Comparison of ENCODE assay signal across 24 cellular contexts in the genomic region with DNA sequence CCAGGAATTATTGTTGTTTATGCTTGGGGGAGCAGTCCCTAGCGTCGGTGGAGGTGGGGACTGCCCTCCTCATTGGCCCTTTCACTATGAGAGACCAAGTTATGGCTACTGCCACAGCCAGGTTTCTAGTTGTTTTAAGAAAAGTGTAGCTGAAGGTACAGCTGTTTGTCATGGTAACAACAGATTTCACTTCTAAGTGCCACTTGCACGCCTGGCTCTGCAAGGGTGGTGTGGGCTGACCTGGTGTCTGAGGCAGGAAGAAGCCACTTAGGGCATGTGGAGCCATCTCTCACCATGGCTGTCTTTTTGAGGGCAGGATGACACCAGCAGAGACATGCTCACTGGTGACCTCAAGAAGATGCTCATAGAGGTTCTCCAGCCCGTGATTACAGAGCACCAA. TPM values are rescaled to one million over a fixed set of nuclear protein-coding genes. Genes with fewer than 3 reads are reported as not detected.
DNase-seq lines count a peak whose midpoint lies in the region; ATAC-seq, FAIRE-seq and TF ChIP-seq lines count a peak whose summit lies in the region.
"Had no signal": no experiment of that assay in that cellular context is flagged by ENCODE, and none has a peak within 500 bp of the region (broad histone marks: within the 10 kb centered on the region; RNA-seq: fewer than 3 reads in every experiment).

No MANE protein-coding gene starts in this region.

- no peak for TF ChIP-seq POLR2A in GM12892 (IDR thresholded peaks at IDR 0.05; ENCODE audit: low read depth, low read length)

- H3K27me3 Mint-ChIP-seq in endodermal cell (ENCODE audit: insufficient read depth) = no peaks in the 10 kb centered on the region
- H3K27me3 Mint-ChIP-seq: IgD-negative memory B cell had no signal

- H3K27me3 ChIP-seq in endodermal cell (ENCODE audit: control insufficient read depth, insufficient read depth, low read length, poor library complexity, severe bottlenecking) (no peaks in the 10 kb centered on the region), ascending aorta (no peaks in the 10 kb centered on the region), A673 (replicated peaks; ENCODE audit: insufficient read depth, low read depth, low read length, poor library complexity) (no peaks in the 10 kb centered on the region)
- H3K27me3 ChIP-seq: Peyer's patch had no signal

- no peak overlapping the region for H3K9ac ChIP-seq in endodermal cell (ENCODE audit: extremely low read depth, low read length, poor library complexity, severe bottlenecking)

- H3K36me3 ChIP-seq in endodermal cell (ENCODE audit: control insufficient read depth, insufficient read depth, low read length) (no peaks in the 10 kb centered on the region), ascending aorta (no peaks in the 10 kb centered on the region), A673 (ENCODE audit: insufficient read depth, low read length, poor library complexity, severe bottlenecking) (no peaks in the 10 kb centered on the region)
- H3K36me3 ChIP-seq: Peyer's patch had no signal

- no peak overlapping the region for H3K27ac Mint-ChIP-seq in endodermal cell

- BruUV-seq in A673 (replicated peaks; lab: Mats Ljungman, UMichigan) = no TSS peak

- H3K4me3 ChIP-seq in endodermal cell (ENCODE audit: low read length) = no peak overlapping the region
- H3K4me3 ChIP-seq in ascending aorta = no peak overlapping the region
- no peak overlapping the region for H3K4me3 ChIP-seq in A673 (ENCODE audit: low read depth, low read length, poor library complexity, severe bottlenecking)
- H3K4me3 ChIP-seq: A549, Peyer's patch had no signal

- TF ChIP-seq CTCF in endodermal cell (conservative IDR thresholded peaks at IDR 0.05) (no peak), ascending aorta (IDR thresholded peaks at IDR 0.05) (no peak), A673 (conservative IDR thresholded peaks at IDR 0.05; ENCODE audit: low read depth, low read length) (no peak)

- CTCF ChIA-PET in A673 (lab: Charles Lee) = interaction anchor here (0.6 kb wide), 1 partner anchor 32 kb away, joined by 3 read pairs; no protein-coding TSS in a partner anchor

- peak; percentile 86 for FAIRE-seq in GM12892 (lab: Jason Lieb, UNC)
- FAIRE-seq: A549, G401.6, H1 had no signal

- no peaks in the 10 kb centered on the region for H3K9me3 Mint-ChIP-seq in endodermal cell
- H3K9me3 Mint-ChIP-seq: IgD-negative memory B cell had no signal

- H3K9me3 ChIP-seq in endodermal cell (ENCODE audit: control insufficient read depth, low read length) (no peaks in the 10 kb centered on the region), ascending aorta (no peaks in the 10 kb centered on the region), A673 (ENCODE audit: low read depth, low read length, poor library complexity, severe bottlenecking) (no peaks in the 10 kb centered on the region)
- H3K9me3 ChIP-seq: A549, Peyer's patch had no signal

- ATAC-seq in GM19468 (IDR thresholded peaks at IDR 0.05; ENCODE audit: extremely low read depth, unreplicated experiment) (peak; percentile 22), HG03108 (IDR thresholded peaks at IDR 0.05; ENCODE audit: unreplicated experiment) (peak; percentile 36)
- ATAC-seq: A549 had no signal

- H3K4me3 Mint-ChIP-seq in endodermal cell = no peak overlapping the region

- H3K4me1 ChIP-seq in endodermal cell (ENCODE audit: control insufficient read depth, insufficient read depth, low read length) = no peaks in the 10 kb centered on the region
- no peaks in the 10 kb centered on the region for H3K4me1 ChIP-seq in ascending aorta
- no peaks in the 10 kb centered on the region for H3K4me1 ChIP-seq in A673 (ENCODE audit: insufficient read depth, low read length, poor library complexity, severe bottlenecking)
- H3K4me1 ChIP-seq: A549, Peyer's patch had no signal

- no peaks in the 10 kb centered on the region for H3K36me3 Mint-ChIP-seq in endodermal cell (ENCODE audit: low read depth)
- H3K36me3 Mint-ChIP-seq: IgD-negative memory B cell had no signal

- H3K27ac ChIP-seq in endodermal cell (ENCODE audit: low read depth, low read length) (no peak overlapping the region), ascending aorta (no peak overlapping the region), A673 (ENCODE audit: low read depth, low read length, poor library complexity, severe bottlenecking) (no peak overlapping the region)
- H3K27ac ChIP-seq: A549, Peyer's patch had no signal

- intact Hi-C loops in ascending aorta (cut with DNase I) (no loop called here), A673 (cut with micrococcal nuclease; ENCODE audit: unreplicated experiment) (no loop called here)

- POLR2A ChIA-PET in A673 (lab: Charles Lee; ENCODE audit: low non-redundant PET) = no interaction called here

- no peak for DNase-seq in GM12892 (ENCODE audit: insufficient read length)
- peak; percentile 33 for DNase-seq in endodermal cell
- DNase-seq in activated T-cell treated with anti-CD3 and anti-CD28 coated beads, Interleukin-2, amount 50 U/mL, for 1 hour = no peak
- DNase-seq in ascending aorta (ENCODE audit: low spot score in 2 of 2) = no peak
- DNase-seq in A673 (ENCODE audit: low spot score) = no peak
- no peak for DNase-seq in HK-2 (ENCODE audit: unreplicated experiment)
- DNase-seq: C1 segment of cervical spinal cord, MM.1S, NCI-H1092 treated with DMSO at 0.1 percent for 48 hours, NCI-H146, NCI-H2029 treated with DMSO at 0.1 percent for 48 hours, NCI-H2171, NCI-H446 treated with DMSO at 0.1 percent for 48 hours, NCI-H69, Peyer's patch, Right ventricle myocardium superior, SW 1271, T-helper 2 cell had no signal

- 78 to 81% methylated on average over 1 to 4 of the region's 4 CpGs for WGBS in endodermal cell (ENCODE audit: insufficient coverage in 1 of 2, insufficient read length in 1 of 2), 2 experiments

- peaks cover 4% of the 10 kb centered on the region for H3K4me1 Mint-ChIP-seq in endodermal cell

RNA-seq across cellular contexts. Expression of gene MPEG1, which starts 46.3 kb away (rescaled TPM):
- polyA plus RNA-seq in GM12892 (2012; ENCODE audit: missing spikeins) = 2.6 TPM
- total RNA-seq in endodermal cell = not detected
- polyA plus RNA-seq in endodermal cell (2013, experiment 1 of 2) = not detected
- not detected for polyA plus RNA-seq in endodermal cell (2013, experiment 2 of 2)
- total RNA-seq in ascending aorta = 14.5 TPM
- total RNA-seq in A673 (2021) = not detected in 2 replicates
- total RNA-seq: H1 had no signal
- polyA plus RNA-seq: A549, H1 had no signal

Comparison
In these comparisons a context has a peak if more than half of its experiments do, and no peak if none do; other contexts are left out.
1. RNA of gene MPEG1, which starts 46.3 kb away (total RNA-seq): 14.5 TPM in ascending aorta (single experiment); not detected in endodermal cell and not detected in A673; every median in the first group is over 10 times any median in the second.